10 cellular contexts compared by ENCODE assay signal in genomic region chr1:68600049-68600661, GRCh38.
DNase-seq lines count a peak whose midpoint lies in the region; FAIRE-seq and TF ChIP-seq lines count a peak whose summit lies in the region.
"Had no signal": no experiment of that assay in that cellular context is flagged by ENCODE, and none has a peak within 500 bp of the region (broad histone marks: within the 10 kb centered on the region; RNA-seq: fewer than 3 reads in every experiment).

No MANE protein-coding gene starts in this region.

- H3K9ac ChIP-seq in endothelial cell of umbilical vein (replicated peaks; ENCODE audit: extremely low read depth, insufficient read depth, low read length), result no peak overlapping the region

- TF ChIP-seq CTCF in endothelial cell of umbilical vein (IDR thresholded peaks at IDR 0.05; ENCODE audit: extremely low read depth in 1 of 2, insufficient read depth in 1 of 2, low read depth in 1 of 2, low read length in 2 of 2), result peak; percentile 50
- TF ChIP-seq CTCF in sigmoid colon (IDR thresholded peaks at IDR 0.05), result peak in 3 of 4 experiments; percentile 19 to 46 (median 41)

- no peaks in the 10 kb centered on the region for H3K4me1 ChIP-seq in endothelial cell of umbilical vein (ENCODE audit: control insufficient read depth, extremely low read depth, insufficient read depth, low read length)
- no peaks in the 10 kb centered on the region for H3K4me1 ChIP-seq in sigmoid colon

- no peaks in the 10 kb centered on the region for H3K9me1 ChIP-seq in endothelial cell of umbilical vein (replicated peaks; ENCODE audit: control insufficient read depth, extremely low read depth, insufficient read depth, low read length)

- H3K36me3 ChIP-seq in endothelial cell of umbilical vein (ENCODE audit: control insufficient read depth in 2 of 2, extremely low read depth in 1 of 2, insufficient read depth in 2 of 2, low read length in 2 of 2) (no peaks in the 10 kb centered on the region), sigmoid colon (no peaks in the 10 kb centered on the region)

- H3K27ac ChIP-seq in endothelial cell of umbilical vein (ENCODE audit: insufficient read depth, low read depth, low read length), result no peak overlapping the region
- no peak overlapping the region for H3K27ac ChIP-seq in sigmoid colon
- H3K27ac ChIP-seq: epithelial cell of prostate had no signal

- DNase-seq in DMS 273 (lab: John Stamatoyannopoulos, UW; ENCODE audit: unreplicated experiment) (peak; percentile 60), DMS 273 treated with DMSO at 0.1 percent for 48 hours (lab: John Stamatoyannopoulos, UW) (no peak), NCI-H345 treated with DMSO at 0.1 percent for 48 hours (lab: John Stamatoyannopoulos, UW; ENCODE audit: unreplicated experiment) (peak; percentile 33), endothelial cell of umbilical vein (ENCODE audit: low read depth, low spot score) (peak; percentile 21), sigmoid colon (no peak), middle frontal gyrus (ENCODE audit: extremely low spot score, low spot score) (no peak), DMS79 (lab: John Stamatoyannopoulos, UW) (no peak), DMS153 treated with DMSO at 0.1 percent for 48 hours (lab: John Stamatoyannopoulos, UW; ENCODE audit: unreplicated experiment) (no peak)

- POLR2A ChIA-PET in endothelial cell of umbilical vein (lab: Charles Lee), result no interaction called here

- H3K4me2 ChIP-seq in endothelial cell of umbilical vein (ENCODE audit: insufficient read depth, low read length), result peak overlapping the region; percentile 47

- peak in 1 of 4 donors; percentile 5 for TF ChIP-seq EP300 in sigmoid colon (IDR thresholded peaks at IDR 0.05)

- H2AFZ ChIP-seq in endothelial cell of umbilical vein (ENCODE audit: low read depth, low read length), result no peak overlapping the region

- no peaks in the 10 kb centered on the region for H4K20me1 ChIP-seq in endothelial cell of umbilical vein (replicated peaks; ENCODE audit: control insufficient read depth, extremely low read depth, insufficient read depth, low read length)

- intact Hi-C loops in endothelial cell of umbilical vein (cut with micrococcal nuclease) (loop anchor here (1.0 kb wide), 1 partner anchor 1137 kb away; no protein-coding TSS in a partner anchor), sigmoid colon (cut with DNase I) (loop anchor here (2.0 kb wide), 1 partner anchor 1137 kb away; no protein-coding TSS in a partner anchor)

- no peak for FAIRE-seq in endothelial cell of umbilical vein (lab: Jason Lieb, UNC)
- FAIRE-seq: A204.1 had no signal

- H3K79me2 ChIP-seq in endothelial cell of umbilical vein (ENCODE audit: control insufficient read depth, insufficient read depth, low read length), result no peaks in the 10 kb centered on the region

- dilution Hi-C loops in endothelial cell of umbilical vein (cut with MboI; ENCODE audit: extremely low pct_ligation_motif_present, low sequenced_read_pairs), result no loop called here

- WGBS in sigmoid colon, 2 donors, result 55 to 76% methylated on average over 5 of the region's 5 CpGs

- no TSS peak for BruUV-seq in endothelial cell of umbilical vein (replicated peaks; lab: Mats Ljungman, UMichigan)

- CTCF ChIA-PET in endothelial cell of umbilical vein (lab: Charles Lee), result interaction anchor here (0.6 to 2.6 kb wide), 22 partner anchors 9 to 1908 kb away, joined by 3 to 67 read pairs (median 3); partner anchors contain the start of gene DEPDC1

- no peaks in the 10 kb centered on the region for H3K9me3 ChIP-seq in endothelial cell of umbilical vein (replicated peaks; ENCODE audit: control insufficient read depth, insufficient read depth, low read length)
- H3K9me3 ChIP-seq in sigmoid colon, result no peaks in the 10 kb centered on the region

- TF ChIP-seq POLR2A in endothelial cell of umbilical vein (IDR thresholded peaks at IDR 0.05; ENCODE audit: low read depth, low read length), result no peak
- TF ChIP-seq POLR2A in sigmoid colon (IDR thresholded peaks at IDR 0.05), result no peak

- H3K27me3 ChIP-seq in endothelial cell of umbilical vein (ENCODE audit: control insufficient read depth in 2 of 2, insufficient read depth in 2 of 2, low read length in 2 of 2) (peaks cover 0 to 3% of the 10 kb centered on the region in 2 experiments), sigmoid colon (no peaks in the 10 kb centered on the region)

- H3K4me3 ChIP-seq in endothelial cell of umbilical vein (replicated peaks in 1 of 3; ENCODE audit: insufficient read depth in 1 of 3, low read depth in 1 of 3, low read length in 3 of 3), result no peak overlapping the region
- H3K4me3 ChIP-seq in sigmoid colon, result peak overlapping the region in 2 of 4 donors; percentile 11 to 20

TF ChIP-seq in endothelial cell of umbilical vein, 7 proteins besides CTCF, POLR2A, EP300 and RAD21:
- TF ChIP-seq POLR2AphosphoS5 (IDR thresholded peaks at IDR 0.05; ENCODE audit: insufficient read depth, low read depth, low read length), result no peak
- TF ChIP-seq EZH2 (IDR thresholded peaks at IDR 0.05; ENCODE audit: borderline replicate concordance, low read depth, low read length, severe bottlenecking), result no peak
- no peak for TF ChIP-seq MYC (IDR thresholded peaks at IDR 0.05; ENCODE audit: low read depth, low read length)
- no peak for TF ChIP-seq MAX (IDR thresholded peaks at IDR 0.05; ENCODE audit: insufficient read depth, insufficient read length)
- no peak for TF ChIP-seq JUN (IDR thresholded peaks at IDR 0.05; ENCODE audit: borderline replicate concordance, insufficient read depth, insufficient read length, low read depth)
TF ChIP-seq in endothelial cell of umbilical vein: peak in this region for 0.

Comparison
In these comparisons a context has a peak if more than half of its experiments do, and no peak if none do; other contexts are left out.
1. DNase-seq: peak in DMS 273 (single experiment), NCI-H345 treated with DMSO at 0.1 percent for 48 hours (single experiment) and endothelial cell of umbilical vein (single experiment); none in DMS 273 treated with DMSO at 0.1 percent for 48 hours (single experiment), sigmoid colon (single experiment), middle frontal gyrus (single experiment), DMS79 (single experiment) and DMS153 treated with DMSO at 0.1 percent for 48 hours (single experiment).